ENCODE assay signal across 10 cellular contexts in genomic region chr19:14775855-14776254, GRCh38. TPM values are rescaled to one million over a fixed set of nuclear protein-coding genes. Genes with fewer than 3 reads are reported as not detected.
A peak's percentile ranks its signal among the peaks of the same experiment; 100 is the strongest.
DNase-seq lines count a peak whose midpoint lies in the region; ATAC-seq and TF ChIP-seq lines count a peak whose summit lies in the region.
"Had no signal": no experiment of that assay in that cellular context is flagged by ENCODE, and none has a peak within 500 bp of the region (broad histone marks: within the 10 kb centered on the region; RNA-seq: fewer than 3 reads in every experiment).

No MANE protein-coding gene starts in this region.

- H3K27ac Mint-ChIP-seq in activated naive CD4-positive, alpha-beta T cell treated with anti-CD3 and anti-CD28 coated beads, Interleukin-2, amount 50 U/mL, for 24 hours = no peak overlapping the region
- H3K27ac Mint-ChIP-seq in immature natural killer cell = peak overlapping the region in 1 of 6 donors; percentile 18

- H3K4me3 ChIP-seq in tibial artery (peak overlapping the region; percentile 13 to 25), ascending aorta (peak overlapping the region in 1 of 2 donors; percentile 18)

- peaks cover 24% of the 10 kb centered on the region for H3K27me3 Mint-ChIP-seq in activated naive CD4-positive, alpha-beta T cell treated with anti-CD3 and anti-CD28 coated beads, Interleukin-2, amount 50 U/mL, for 24 hours
- peaks cover 7 to 19% (median 17%) of the 10 kb centered on the region in 3 donors for H3K27me3 Mint-ChIP-seq in immature natural killer cell (ENCODE audit: low read depth in 3 of 3)

- H3K9me3 ChIP-seq in tibial artery (no peaks in the 10 kb centered on the region), ascending aorta (no peaks in the 10 kb centered on the region)

- intact Hi-C loops in tibial artery (cut with DNase I; ENCODE audit: low total_unique reads) (no loop called here), ascending aorta (cut with DNase I) (no loop called here)

- peaks cover 0 to 3% (median 1%) of the 10 kb centered on the region in 4 donors for H3K4me1 ChIP-seq in tibial artery
- no peaks in the 10 kb centered on the region for H3K4me1 ChIP-seq in ascending aorta

- peaks cover 5% of the 10 kb centered on the region for H3K4me1 Mint-ChIP-seq in activated naive CD4-positive, alpha-beta T cell treated with anti-CD3 and anti-CD28 coated beads, Interleukin-2, amount 50 U/mL, for 24 hours
- H3K4me1 Mint-ChIP-seq in immature natural killer cell = peaks cover 6 to 10% of the 10 kb centered on the region in 2 donors

- DNase-seq in activated naive CD4-positive, alpha-beta T cell (lab: John Stamatoyannopoulos, UW) = no peak
- DNase-seq in UCSD-AML1 (lab: John Stamatoyannopoulos, UW; ENCODE audit: unreplicated experiment) (peak; percentile 62), immature natural killer cell (no peak), tibial artery (no peak), ascending aorta (ENCODE audit: low spot score in 2 of 2) (no peak)
- DNase-seq: T-helper 9 cell had no signal

- no peaks in the 10 kb centered on the region for H3K36me3 Mint-ChIP-seq in activated naive CD4-positive, alpha-beta T cell treated with anti-CD3 and anti-CD28 coated beads, Interleukin-2, amount 50 U/mL, for 24 hours
- no peaks in the 10 kb centered on the region for H3K36me3 Mint-ChIP-seq in immature natural killer cell

- H3K27ac ChIP-seq in tibial artery = no peak overlapping the region
- no peak overlapping the region for H3K27ac ChIP-seq in ascending aorta

- H3K36me3 ChIP-seq in tibial artery (peaks cover 0 to 7% (median 0%) of the 10 kb centered on the region in 3 donors), ascending aorta (no peaks in the 10 kb centered on the region)

- H3K27me3 ChIP-seq in tibial artery (peaks cover 0 to 36% of the 10 kb centered on the region in 2 donors), ascending aorta (no peaks in the 10 kb centered on the region)

- TF ChIP-seq CTCF in tibial artery (IDR thresholded peaks at IDR 0.05) (no peak), ascending aorta (IDR thresholded peaks at IDR 0.05) (no peak)

- no peaks in the 10 kb centered on the region for H3K9me3 Mint-ChIP-seq in activated naive CD4-positive, alpha-beta T cell treated with anti-CD3 and anti-CD28 coated beads, Interleukin-2, amount 50 U/mL, for 24 hours
- H3K9me3 Mint-ChIP-seq in immature natural killer cell = no peaks in the 10 kb centered on the region

- peak overlapping the region; percentile 27 for H3K4me3 Mint-ChIP-seq in activated naive CD4-positive, alpha-beta T cell treated with anti-CD3 and anti-CD28 coated beads, Interleukin-2, amount 50 U/mL, for 24 hours
- peak overlapping the region in 4 of 5 donors; percentile 2 to 72 (median 38) for H3K4me3 Mint-ChIP-seq in immature natural killer cell

- ATAC-seq in HG03457 (IDR thresholded peaks at IDR 0.05; ENCODE audit: unreplicated experiment) = no peak
- no peak for ATAC-seq in HG02759 (IDR thresholded peaks at IDR 0.05; ENCODE audit: unreplicated experiment)

RNA-seq across cellular contexts. Expression of gene ADGRE2, which starts 2.5 kb away (rescaled TPM):
- polyA plus RNA-seq in immature natural killer cell = under 1 TPM in 2 of 3 donors, not detected in 1; 0.17 to 0.32 TPM
- total RNA-seq in ascending aorta = 0.21 TPM

RNA-seq across cellular contexts. Expression of gene OR7A5, which starts 59.1 kb away (rescaled TPM):
- not detected for polyA plus RNA-seq in immature natural killer cell
- not detected for total RNA-seq in ascending aorta
- polyA plus RNA-seq: esophagus had no signal

RNA-seq across cellular contexts. Expression of gene OR7C1, which starts 59.1 kb away (rescaled TPM):
- polyA plus RNA-seq in immature natural killer cell = not detected
- total RNA-seq in ascending aorta = not detected
